Comparison of ENCODE assay signal across 1 cellular context in genomic region chr10:68900427-68901105, GRCh38.
TF ChIP-seq lines count a peak whose summit lies in the region.

No MANE protein-coding gene starts in this region.

TF ChIP-seq in HepG2, 621 proteins besides CTCF, POLR2A, EP300 and RAD21 (continued from another document and continues in another):
- TF ChIP-seq HNF1A (IDR thresholded peaks at IDR 0.05; ENCODE audit: low read depth): no peak
- peak; percentile 78; the same call in 1 of the 2 replicates for TF ChIP-seq HNF1A (CRISPR knock-in tag; IDR thresholded peaks at IDR 0.05; ENCODE audit: borderline replicate concordance)
- TF ChIP-seq MTF2 (CRISPR knock-in tag; IDR thresholded peaks at IDR 0.05; ENCODE audit: borderline replicate concordance): 0 out of 2 replicates have a peak, but pooled peaks have one; percentile 45
- no peak for TF ChIP-seq NFYB (CRISPR knock-in tag; IDR thresholded peaks at IDR 0.05)
- TF ChIP-seq PTBP1 (IDR thresholded peaks at IDR 0.05; ENCODE audit: low read depth, low read length, poor library complexity, severe bottlenecking): no peak
- no peak for TF ChIP-seq SYNCRIP (IDR thresholded peaks at IDR 0.05; ENCODE audit: insufficient read depth, low read depth, low read length)
- TF ChIP-seq ZNF317 (CRISPR knock-in tag; IDR thresholded peaks at IDR 0.05): peak; percentile 15; the same call in 1 of the 2 replicates
- TF ChIP-seq FOXP4 (CRISPR knock-in tag; IDR thresholded peaks at IDR 0.05): peak; percentile 37; the same call in 1 of the 2 replicates
- peak; percentile 85 for TF ChIP-seq POGZ (CRISPR knock-in tag; IDR thresholded peaks at IDR 0.05)
- TF ChIP-seq ZNF136 (CRISPR knock-in tag; IDR thresholded peaks at IDR 0.05; ENCODE audit: low read depth): no peak
- TF ChIP-seq FOXM1 (CRISPR knock-in tag; IDR thresholded peaks at IDR 0.05): no peak
- TF ChIP-seq ZNF33B (CRISPR knock-in tag; IDR thresholded peaks at IDR 0.05): peak; percentile 26; the same call in 1 of the 2 replicates
- 0 out of 2 replicates have a peak, but pooled peaks have one; percentile 52 for TF ChIP-seq ZNF792 (CRISPR knock-in tag; IDR thresholded peaks at IDR 0.05)
- peak; percentile 73 for TF ChIP-seq ZKSCAN8 (CRISPR knock-in tag; IDR thresholded peaks at IDR 0.05; ENCODE audit: borderline replicate concordance)
- TF ChIP-seq ZNF687 (CRISPR knock-in tag; IDR thresholded peaks at IDR 0.05): peak; percentile 99
- peak; percentile 84 for TF ChIP-seq HIVEP1 (CRISPR knock-in tag; IDR thresholded peaks at IDR 0.05)
- TF ChIP-seq KDM1A (CRISPR knock-in tag; IDR thresholded peaks at IDR 0.05): 0 out of 2 replicates have a peak, but pooled peaks have one; percentile 57
- 0 out of 2 replicates have a peak, but pooled peaks have one; percentile 36 for TF ChIP-seq ZNF280B (CRISPR knock-in tag; IDR thresholded peaks at IDR 0.05; ENCODE audit: borderline replicate concordance)
- TF ChIP-seq ZNF7 (CRISPR knock-in tag; IDR thresholded peaks at IDR 0.05): 0 out of 2 replicates have a peak, but pooled peaks have one; percentile 35
- 0 out of 2 replicates have a peak, but pooled peaks have one; percentile 75 for TF ChIP-seq ZNF761 (CRISPR knock-in tag; conservative IDR thresholded peaks at IDR 0.05)
- peak; percentile 68; the same call in 1 of the 2 replicates for TF ChIP-seq ARID3A (IDR thresholded peaks at IDR 0.05; ENCODE audit: low read depth, low read length)
- no peak for TF ChIP-seq ZBTB44 (CRISPR knock-in tag; IDR thresholded peaks at IDR 0.05)
- peak; percentile 31; the same call in 1 of the 2 replicates for TF ChIP-seq ZNF333 (CRISPR knock-in tag; IDR thresholded peaks at IDR 0.05; ENCODE audit: borderline replicate concordance)
- no peak for TF ChIP-seq MAFF (IDR thresholded peaks at IDR 0.05; ENCODE audit: low read depth, low read length)
- TF ChIP-seq ZNF138 (CRISPR knock-in tag; IDR thresholded peaks at IDR 0.05; ENCODE audit: low read depth): peak; percentile 72; the same call in 1 of the 2 replicates
- 0 out of 2 replicates have a peak, but pooled peaks have one; percentile 35 for TF ChIP-seq KDM4B (CRISPR knock-in tag; IDR thresholded peaks at IDR 0.05)
- no peak for TF ChIP-seq CBX1 (IDR thresholded peaks at IDR 0.05; ENCODE audit: low read depth)
- TF ChIP-seq TAF15 (IDR thresholded peaks at IDR 0.05; ENCODE audit: low read depth, low read length, poor library complexity, severe bottlenecking): no peak
- no peak for TF ChIP-seq ZBTB37 (CRISPR knock-in tag; IDR thresholded peaks at IDR 0.05)
- peak; percentile 89 for TF ChIP-seq ZNF556 (CRISPR knock-in tag; IDR thresholded peaks at IDR 0.05; ENCODE audit: borderline replicate concordance)
- 0 out of 2 replicates have a peak, but pooled peaks have one; percentile 43 for TF ChIP-seq SATB2 (CRISPR knock-in tag; IDR thresholded peaks at IDR 0.05)
- peak; percentile 43; the same call in 1 of the 2 replicates for TF ChIP-seq PAWR (CRISPR knock-in tag; IDR thresholded peaks at IDR 0.05; ENCODE audit: borderline replicate concordance)
- TF ChIP-seq AKAP8 (CRISPR knock-in tag; IDR thresholded peaks at IDR 0.05): 0 out of 2 replicates have a peak, but pooled peaks have one; percentile 70
- no peak for TF ChIP-seq ZBTB34 (CRISPR knock-in tag; IDR thresholded peaks at IDR 0.05)
- no peak for TF ChIP-seq CREB1 (IDR thresholded peaks at IDR 0.05)
- TF ChIP-seq CREB1 (CRISPR knock-in tag; IDR thresholded peaks at IDR 0.05): no peak
- TF ChIP-seq TRAFD1 (CRISPR knock-in tag; IDR thresholded peaks at IDR 0.05; ENCODE audit: borderline replicate concordance): no peak
